ENCODE assay signal across 8 cellular contexts in genomic region chr16:71894229-71894920, GRCh38. TPM values are rescaled to one million over a fixed set of nuclear protein-coding genes. Genes with fewer than 3 reads are reported as not detected.
DNase-seq lines count a peak whose midpoint lies in the region; ATAC-seq and TF ChIP-seq lines count a peak whose summit lies in the region.

No MANE protein-coding gene starts in this region.

- no peaks in the 10 kb centered on the region for H4K20me1 ChIP-seq in fibroblast of lung (ENCODE audit: control insufficient read depth, extremely low read depth, insufficient read depth, low read length)

- DNase-seq in NOMO-1 (lab: John Stamatoyannopoulos, UW; ENCODE audit: unreplicated experiment in 2 of 2): peak; percentile 29 to 43
- no peak for DNase-seq in NOMO-1 treated with dmso at 0.1 percent for 144 hours (lab: John Stamatoyannopoulos, UW; ENCODE audit: unreplicated experiment)
- peak; percentile 27 for DNase-seq in NCI-H510A treated with DMSO at 0.1 percent for 48 hours (lab: John Stamatoyannopoulos, UW)
- DNase-seq in activated T-cell treated with anti-CD3 and anti-CD28 coated beads, Interleukin-2, amount 50 U/mL, for 24 hours: peak; percentile 63
- peak; percentile 68 to 71 for DNase-seq in fibroblast of lung (ENCODE audit: low read depth in 2 of 2)
- peak; percentile 15 to 44 (median 40) for DNase-seq in naive thymus-derived CD4-positive, alpha-beta T cell
- peak in 1 of 2 donors; percentile 80 for DNase-seq in upper lobe of left lung

- H3K9ac ChIP-seq in fibroblast of lung (ENCODE audit: insufficient read depth, low read length): peak overlapping the region; percentile 99

- peak overlapping the region; percentile 98 for H3K27ac Mint-ChIP-seq in activated T-cell treated with anti-CD3 and anti-CD28 coated beads, Interleukin-2, amount 50 U/mL, for 24 hours
- H3K27ac Mint-ChIP-seq in naive thymus-derived CD4-positive, alpha-beta T cell: peak overlapping the region; percentile 92 to 98 (median 97)

- peak overlapping the region; percentile 98 for H3K4me3 Mint-ChIP-seq in activated T-cell treated with anti-CD3 and anti-CD28 coated beads, Interleukin-2, amount 50 U/mL, for 24 hours
- peak overlapping the region; percentile 95 to 99 (median 96) for H3K4me3 Mint-ChIP-seq in naive thymus-derived CD4-positive, alpha-beta T cell

- H3K9me3 ChIP-seq in fibroblast of lung (ENCODE audit: control insufficient read depth, insufficient read depth, low read depth, low read length) (no peaks in the 10 kb centered on the region), upper lobe of left lung (no peaks in the 10 kb centered on the region)
- H3K9me3 ChIP-seq in naive thymus-derived CD4-positive, alpha-beta T cell (ENCODE audit: control insufficient read depth in 2 of 3, low read length in 3 of 3): no peaks in the 10 kb centered on the region

- TF ChIP-seq CTCF in fibroblast of lung (conservative IDR thresholded peaks at IDR 0.05 in 1 of 2, IDR thresholded peaks at IDR 0.05 in 1 of 2; ENCODE audit: low read depth in 1 of 2, low read length in 2 of 2) (no peak), upper lobe of left lung (IDR thresholded peaks at IDR 0.05) (peak in 1 of 6 experiments; percentile 6)

- H3K36me3 ChIP-seq in fibroblast of lung (ENCODE audit: control insufficient read depth, insufficient read depth, low read length): no peaks in the 10 kb centered on the region
- peaks cover 0 to 11% (median 0%) of the 10 kb centered on the region in 3 experiments for H3K36me3 ChIP-seq in naive thymus-derived CD4-positive, alpha-beta T cell (ENCODE audit: control insufficient read depth in 2 of 3, insufficient read depth in 3 of 3, low read length in 3 of 3)
- no peaks in the 10 kb centered on the region for H3K36me3 ChIP-seq in upper lobe of left lung

- H3K4me2 ChIP-seq in fibroblast of lung (ENCODE audit: extremely low read depth, insufficient read depth, low read length): peak overlapping the region; percentile 91

- peak; percentile 8 for ATAC-seq in HG02852 (IDR thresholded peaks at IDR 0.05; ENCODE audit: unreplicated experiment)
- peak; percentile 2 for ATAC-seq in naive thymus-derived CD4-positive, alpha-beta T cell
- ATAC-seq in upper lobe of left lung (ENCODE audit: low FRiP score in 2 of 2): peak; percentile 49 to 52

- WGBS in upper lobe of left lung, 2 donors: 0% methylated on average over 25 to 31 of the region's 31 CpGs

- H3K4me3 ChIP-seq in fibroblast of lung (replicated peaks in 1 of 4; ENCODE audit: control extremely low read depth in 1 of 4, insufficient read depth in 1 of 4, low read depth in 3 of 4, low read length in 4 of 4) (peak overlapping the region; percentile 68 to 100 (median 82)), upper lobe of left lung (peak overlapping the region; percentile 48 to 90 (median 78))
- H3K4me3 ChIP-seq in naive thymus-derived CD4-positive, alpha-beta T cell (ENCODE audit: low read length): peak overlapping the region; percentile 99

- no peaks in the 10 kb centered on the region for H3K27me3 ChIP-seq in fibroblast of lung (ENCODE audit: control insufficient read depth, insufficient read depth, low read length)
- no peaks in the 10 kb centered on the region for H3K27me3 ChIP-seq in naive thymus-derived CD4-positive, alpha-beta T cell (ENCODE audit: control insufficient read depth in 2 of 2, insufficient read depth in 2 of 2, low read length in 2 of 2)
- no peaks in the 10 kb centered on the region for H3K27me3 ChIP-seq in upper lobe of left lung

- POLR2A ChIA-PET in naive thymus-derived CD4-positive, alpha-beta T cell (lab: Charles Lee): interaction anchor here (0.7 to 6.3 kb wide), 9 partner anchors 9 to 86 kb away, joined by 3 to 107 read pairs (median 4); partner anchors contain the start of genes AP1G1 and ZNF821

- CTCF ChIA-PET in naive thymus-derived CD4-positive, alpha-beta T cell (lab: Charles Lee): interaction anchor here (1.3 to 7.3 kb wide), 2 partner anchors 12 to 106 kb away, joined by 3 to 44 read pairs; partner anchors contain the start of gene ZNF821

- H3K27me3 Mint-ChIP-seq in activated T-cell treated with anti-CD3 and anti-CD28 coated beads, Interleukin-2, amount 50 U/mL, for 24 hours: no peaks in the 10 kb centered on the region
- H3K27me3 Mint-ChIP-seq in naive thymus-derived CD4-positive, alpha-beta T cell: no peaks in the 10 kb centered on the region

- H3K4me1 ChIP-seq in fibroblast of lung (ENCODE audit: control insufficient read depth, extremely low read depth, insufficient read depth, low read length) (peaks cover 3% of the 10 kb centered on the region), upper lobe of left lung (peaks cover 23 to 40% (median 33%) of the 10 kb centered on the region in 4 donors)
- peaks cover 20 to 24% of the 10 kb centered on the region in 2 donors for H3K4me1 ChIP-seq in naive thymus-derived CD4-positive, alpha-beta T cell (ENCODE audit: control insufficient read depth in 2 of 2, insufficient read depth in 2 of 2, low read length in 2 of 2)

- H3K27ac ChIP-seq in fibroblast of lung (ENCODE audit: insufficient read depth, low read length) (peak overlapping the region; percentile 99), upper lobe of left lung (peak overlapping the region; percentile 93 to 97 (median 94))
- H3K27ac ChIP-seq in naive thymus-derived CD4-positive, alpha-beta T cell (ENCODE audit: low read depth, low read length): peak overlapping the region; percentile 98

- no peak for TF ChIP-seq EP300 in upper lobe of left lung (IDR thresholded peaks at IDR 0.05)

- peaks cover 35% of the 10 kb centered on the region for H3K36me3 Mint-ChIP-seq in activated T-cell treated with anti-CD3 and anti-CD28 coated beads, Interleukin-2, amount 50 U/mL, for 24 hours (ENCODE audit: low read depth)
- peaks cover 0 to 4% (median 3%) of the 10 kb centered on the region in 5 donors for H3K36me3 Mint-ChIP-seq in naive thymus-derived CD4-positive, alpha-beta T cell

- H3K79me2 ChIP-seq in fibroblast of lung (ENCODE audit: control insufficient read depth, insufficient read depth, low read length): peaks cover 40% of the 10 kb centered on the region

- H2AFZ ChIP-seq in fibroblast of lung (ENCODE audit: low read length): peak overlapping the region; percentile 42

- TF ChIP-seq POLR2A in upper lobe of left lung (IDR thresholded peaks at IDR 0.05): no peak

- no peaks in the 10 kb centered on the region for H3K9me3 Mint-ChIP-seq in activated T-cell treated with anti-CD3 and anti-CD28 coated beads, Interleukin-2, amount 50 U/mL, for 24 hours
- H3K9me3 Mint-ChIP-seq in naive thymus-derived CD4-positive, alpha-beta T cell: no peaks in the 10 kb centered on the region

- intact Hi-C loops in naive thymus-derived CD4-positive, alpha-beta T cell (cut with micrococcal nuclease): loop anchor here (1.0 to 10.0 kb wide), 8 partner anchors 14 to 430 kb away; partner anchors contain the start of genes DHODH (in 2 of the 2) and ZNF23 (in 1 of the 2)

- peaks cover 25% of the 10 kb centered on the region for H3K4me1 Mint-ChIP-seq in activated T-cell treated with anti-CD3 and anti-CD28 coated beads, Interleukin-2, amount 50 U/mL, for 24 hours (ENCODE audit: low read depth)
- H3K4me1 Mint-ChIP-seq in naive thymus-derived CD4-positive, alpha-beta T cell: peaks cover 18 to 36% (median 25%) of the 10 kb centered on the region in 7 donors

RNA-seq across cellular contexts. Expression of gene IST1, which starts 1.0 kb away (rescaled TPM):
- total RNA-seq in fibroblast of lung (120 and 139 TPM in 2 replicates), upper lobe of left lung (100 to 1,000 TPM; 164 to 224 (median 176) TPM)
- polyA plus RNA-seq in fibroblast of lung: 174 and 221 TPM in 2 replicates
- 84.6 and 104 TPM in 2 replicates for polyA plus RNA-seq in fibroblast of lung (2012)
- polyA minus RNA-seq in fibroblast of lung (ENCODE audit: low replicate concordance): 59.2 and 138 TPM in 2 replicates
- total RNA-seq in naive thymus-derived CD4-positive, alpha-beta T cell: 100 to 1,000 TPM; 176 to 303 (median 286) TPM
- polyA plus RNA-seq in naive thymus-derived CD4-positive, alpha-beta T cell: 100 to 1,000 TPM; 130 to 231 TPM

RNA-seq across cellular contexts. Expression of gene ZNF821, which starts 10.4 kb away (rescaled TPM):
- total RNA-seq in fibroblast of lung: 3.3 and 5.9 TPM in 2 replicates
- 4.9 and 5.8 TPM in 2 replicates for polyA plus RNA-seq in fibroblast of lung
- 3.5 and 3.6 TPM in 2 replicates for polyA plus RNA-seq in fibroblast of lung (2012)
- polyA minus RNA-seq in fibroblast of lung (ENCODE audit: low replicate concordance): 2.3 and 5.8 TPM in 2 replicates
- 10 to 100 TPM in 2 of 5 experiments, 1 to 10 TPM in 3; 2.6 to 13.3 (median 7.0) TPM for total RNA-seq in naive thymus-derived CD4-positive, alpha-beta T cell
- polyA plus RNA-seq in naive thymus-derived CD4-positive, alpha-beta T cell: 1 to 10 TPM; 3.0 to 8.6 TPM
- 10 to 100 TPM in 2 of 6 donors, 1 to 10 TPM in 4; 5.9 to 32.5 (median 7.4) TPM for total RNA-seq in upper lobe of left lung

RNA-seq across cellular contexts. Expression of gene ATXN1L, which starts 48.6 kb away (rescaled TPM):
- total RNA-seq in fibroblast of lung: 11.0 and 13.2 TPM in 2 replicates
- polyA plus RNA-seq in fibroblast of lung: 10.6 and 11.5 TPM in 2 replicates
- polyA plus RNA-seq in fibroblast of lung (2012): 6.8 and 11.1 TPM in 2 replicates
- 16.7 and 19.6 TPM in 2 replicates for polyA minus RNA-seq in fibroblast of lung (ENCODE audit: low replicate concordance)
- total RNA-seq in naive thymus-derived CD4-positive, alpha-beta T cell: 10 to 100 TPM; 24.6 to 52.9 (median 30.7) TPM
- 10 to 100 TPM in 1 of 2 donors, 1 to 10 TPM in 1; 8.9 to 10.7 TPM for polyA plus RNA-seq in naive thymus-derived CD4-positive, alpha-beta T cell
- total RNA-seq in upper lobe of left lung: 10 to 100 TPM; 22.0 to 31.2 (median 29.1) TPM
